18 cellular contexts compared by ENCODE assay signal in genomic region chr2:24237313-24237712, GRCh38.
DNase-seq lines count a peak whose midpoint lies in the region; ATAC-seq, FAIRE-seq and TF ChIP-seq lines count a peak whose summit lies in the region.
"Had no signal": no experiment of that assay in that cellular context is flagged by ENCODE, and none has a peak within 500 bp of the region (broad histone marks: within the 10 kb centered on the region; RNA-seq: fewer than 3 reads in every experiment).

No MANE protein-coding gene starts in this region.

- CTCF ChIA-PET in activated CD8-positive, alpha-beta T cell treated with anti-CD3 and anti-CD28 coated beads for 36 hours (lab: Charles Lee), result interaction anchor here (1.3 kb wide), 1 partner anchor 14 kb away, joined by 3 read pairs; no protein-coding TSS in a partner anchor
- CTCF ChIA-PET in activated CD8-positive, alpha-beta T cell treated with anti-CD3 and anti-CD28 coated beads, Interleukin-2, amount 10 ng/mL, durations not matched to agents 7 days and 5 days (lab: Charles Lee), result no interaction called here

- no peak for ATAC-seq in activated CD8-positive, alpha-beta T cell treated with anti-CD3 and anti-CD28 coated beads for 36 hours
- no peak for ATAC-seq in activated CD8-positive, alpha-beta T cell treated with anti-CD3 and anti-CD28 coated beads, Interleukin-2, amount 10 ng/mL, durations not matched to agents 7 days and 5 days
- ATAC-seq in T-helper 17 cell (no peak), memory B cell (ENCODE audit: low read depth) (no peak)
- ATAC-seq: Panc1 had no signal

- H3K36me3 Mint-ChIP-seq in activated CD8-positive, alpha-beta T cell treated with anti-CD3 and anti-CD28 coated beads for 36 hours (ENCODE audit: low read depth), result peaks cover 8% of the 10 kb centered on the region
- H3K36me3 Mint-ChIP-seq in activated CD8-positive, alpha-beta T cell treated with anti-CD3 and anti-CD28 coated beads, Interleukin-2, amount 10 ng/mL, durations not matched to agents 7 days and 5 days (ENCODE audit: low read depth), result peaks cover 5% of the 10 kb centered on the region
- H3K36me3 Mint-ChIP-seq in T-helper 17 cell (ENCODE audit: low read depth) (peaks cover 8% of the 10 kb centered on the region), memory B cell (peaks cover 30% of the 10 kb centered on the region)

- no peak for DNase-seq in activated CD8-positive, alpha-beta T cell treated with anti-CD3 and anti-CD28 coated beads for 36 hours
- DNase-seq in activated CD8-positive, alpha-beta T cell treated with anti-CD3 and anti-CD28 coated beads, Interleukin-2, amount 10 ng/mL, durations not matched to agents 7 days and 5 days, result no peak
- no peak for DNase-seq in GM12891 (ENCODE audit: insufficient read length, low spot score)
- DNase-seq in T-helper 17 cell, result no peak
- DNase-seq in memory B cell (ENCODE audit: low spot score in 2 of 2), result no peak
- no peak for DNase-seq in ureter (ENCODE audit: low spot score)
- DNase-seq in anterior cingulate cortex (lab: John Stamatoyannopoulos, UW), result no peak
- no peak for DNase-seq in DMS 273 (lab: John Stamatoyannopoulos, UW; ENCODE audit: unreplicated experiment)
- DNase-seq: Caco-2; CD4-positive, alpha-beta T cell; Kasumi-1; MG63; NCI-H2107; SIG-M5; SK-N-SH had no signal

- no peak for TF ChIP-seq CTCF in activated CD8-positive, alpha-beta T cell treated with anti-CD3 and anti-CD28 coated beads for 36 hours (IDR thresholded peaks at IDR 0.05)

- H3K27me3 Mint-ChIP-seq in activated CD8-positive, alpha-beta T cell treated with anti-CD3 and anti-CD28 coated beads for 36 hours, result no peaks in the 10 kb centered on the region
- H3K27me3 Mint-ChIP-seq in activated CD8-positive, alpha-beta T cell treated with anti-CD3 and anti-CD28 coated beads, Interleukin-2, amount 10 ng/mL, durations not matched to agents 7 days and 5 days (ENCODE audit: low read depth), result no peaks in the 10 kb centered on the region
- H3K27me3 Mint-ChIP-seq in T-helper 17 cell (no peaks in the 10 kb centered on the region), memory B cell (no peaks in the 10 kb centered on the region)
- H3K27me3 Mint-ChIP-seq: CD4-positive, alpha-beta T cell had no signal

- POLR2A ChIA-PET in activated CD8-positive, alpha-beta T cell treated with anti-CD3 and anti-CD28 coated beads for 36 hours (lab: Charles Lee), result no interaction called here
- POLR2A ChIA-PET in activated CD8-positive, alpha-beta T cell treated with anti-CD3 and anti-CD28 coated beads, Interleukin-2, amount 10 ng/mL, durations not matched to agents 7 days and 5 days (lab: Charles Lee), result no interaction called here

- H3K4me3 Mint-ChIP-seq in activated CD8-positive, alpha-beta T cell treated with anti-CD3 and anti-CD28 coated beads for 36 hours, result no peak overlapping the region
- no peak overlapping the region for H3K4me3 Mint-ChIP-seq in activated CD8-positive, alpha-beta T cell treated with anti-CD3 and anti-CD28 coated beads, Interleukin-2, amount 10 ng/mL, durations not matched to agents 7 days and 5 days
- H3K4me3 Mint-ChIP-seq in T-helper 17 cell (no peak overlapping the region), memory B cell (no peak overlapping the region)
- H3K4me3 Mint-ChIP-seq: CD4-positive, alpha-beta T cell had no signal

- TF ChIP-seq POLR2A in GM12891 (IDR thresholded peaks at IDR 0.05; ENCODE audit: low read depth, low read length), result no peak

- intact Hi-C loops in activated CD8-positive, alpha-beta T cell treated with anti-CD3 and anti-CD28 coated beads for 36 hours (cut with micrococcal nuclease), result no loop called here

- H3K9me3 Mint-ChIP-seq in activated CD8-positive, alpha-beta T cell treated with anti-CD3 and anti-CD28 coated beads for 36 hours, result no peaks in the 10 kb centered on the region
- no peaks in the 10 kb centered on the region for H3K9me3 Mint-ChIP-seq in activated CD8-positive, alpha-beta T cell treated with anti-CD3 and anti-CD28 coated beads, Interleukin-2, amount 10 ng/mL, durations not matched to agents 7 days and 5 days (ENCODE audit: insufficient read depth)
- H3K9me3 Mint-ChIP-seq in memory B cell, result no peaks in the 10 kb centered on the region
- H3K9me3 Mint-ChIP-seq: CD4-positive, alpha-beta T cell had no signal

- H3K4me1 Mint-ChIP-seq in activated CD8-positive, alpha-beta T cell treated with anti-CD3 and anti-CD28 coated beads for 36 hours (ENCODE audit: low read depth), result no peaks in the 10 kb centered on the region
- H3K4me1 Mint-ChIP-seq in activated CD8-positive, alpha-beta T cell treated with anti-CD3 and anti-CD28 coated beads, Interleukin-2, amount 10 ng/mL, durations not matched to agents 7 days and 5 days (ENCODE audit: low read depth), result no peaks in the 10 kb centered on the region
- H3K4me1 Mint-ChIP-seq in T-helper 17 cell (peaks cover 10% of the 10 kb centered on the region), memory B cell (peaks cover 6% of the 10 kb centered on the region)

- FAIRE-seq in GM12891 (lab: Jason Lieb, UNC), result peak; percentile 38
- FAIRE-seq: G401.6 had no signal

- H3K9me3 ChIP-seq in T-helper 17 cell (ENCODE audit: control insufficient read depth, low read length, poor library complexity, severe bottlenecking), result no peaks in the 10 kb centered on the region
- H3K9me3 ChIP-seq: BLaER1, Caco-2, MG63, SK-N-SH had no signal

- peak overlapping the region; percentile 27 for H3K27ac Mint-ChIP-seq in activated CD8-positive, alpha-beta T cell treated with anti-CD3 and anti-CD28 coated beads for 36 hours
- H3K27ac Mint-ChIP-seq in activated CD8-positive, alpha-beta T cell treated with anti-CD3 and anti-CD28 coated beads, Interleukin-2, amount 10 ng/mL, durations not matched to agents 7 days and 5 days, result no peak overlapping the region
- peak overlapping the region; percentile 16 for H3K27ac Mint-ChIP-seq in T-helper 17 cell
- H3K27ac Mint-ChIP-seq in memory B cell, result peak overlapping the region; percentile 43
- H3K27ac Mint-ChIP-seq: CD4-positive, alpha-beta T cell had no signal

TF ChIP-seq in GM12891, 5 proteins besides CTCF, POLR2A, EP300 and RAD21:
- TF ChIP-seq SPI1 (IDR thresholded peaks at IDR 0.05; ENCODE audit: low read depth, low read length), result no peak
- no peak for TF ChIP-seq TAF1 (IDR thresholded peaks at IDR 0.05; ENCODE audit: low read depth, low read length)
- no peak for TF ChIP-seq POLR2AphosphoS5 (IDR thresholded peaks at IDR 0.05; ENCODE audit: low read depth, low read length)
- no peak for TF ChIP-seq POU2F2 (IDR thresholded peaks at IDR 0.05; ENCODE audit: low read depth, low read length)
- no peak for TF ChIP-seq PAX5 (IDR thresholded peaks at IDR 0.05; ENCODE audit: insufficient read depth, low read length, severe bottlenecking)
